14 cellular contexts compared by ENCODE assay signal in the genomic region with DNA sequence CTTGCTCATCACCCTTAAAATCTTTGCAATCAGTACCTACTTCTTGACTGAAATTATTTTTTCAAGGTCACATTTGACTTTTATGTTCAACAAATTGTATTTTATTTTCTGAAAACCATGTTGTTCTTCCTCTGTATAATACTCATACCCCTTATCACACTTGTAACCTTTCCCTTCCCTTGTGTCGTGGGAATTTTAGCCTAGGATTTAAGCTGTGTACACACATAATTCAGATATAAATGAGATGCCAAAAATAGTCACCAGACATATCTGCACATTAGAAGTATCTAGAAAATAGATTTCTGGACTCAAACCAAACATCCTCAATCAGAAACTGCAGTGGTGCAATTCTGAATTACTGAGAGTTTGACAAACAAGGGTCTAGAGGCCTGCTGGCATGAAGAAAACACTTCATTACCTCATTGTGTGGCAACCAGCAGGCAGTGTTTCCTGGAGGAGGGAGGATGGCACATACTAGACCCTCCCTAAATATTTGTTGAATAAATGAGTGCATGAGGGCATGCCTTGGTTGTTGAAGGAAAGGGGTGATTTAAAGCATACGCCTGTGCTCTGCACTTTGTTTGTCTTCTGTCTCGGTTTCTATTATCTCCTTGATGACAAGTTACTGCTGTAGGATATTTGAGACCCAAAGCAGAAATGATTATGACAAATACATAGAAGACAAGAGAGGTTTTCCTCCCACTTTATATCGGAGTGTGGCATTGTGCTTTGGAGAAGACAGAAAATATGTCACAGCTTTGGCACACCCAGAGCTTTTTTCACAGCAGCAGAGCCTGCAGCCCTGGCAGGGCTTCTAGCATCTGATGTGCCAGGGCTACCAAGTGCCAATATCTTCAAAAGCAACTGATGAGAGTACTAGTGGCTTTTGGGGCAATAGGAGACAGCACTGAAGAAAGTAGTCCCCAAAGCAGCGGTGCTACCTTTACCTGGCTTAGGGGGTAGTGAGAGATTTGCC.
DNase-seq lines count a peak whose midpoint lies in the region; ATAC-seq, FAIRE-seq and TF ChIP-seq lines count a peak whose summit lies in the region.
"Had no signal": no experiment of that assay in that cellular context is flagged by ENCODE, and none has a peak within 500 bp of the region (broad histone marks: within the 10 kb centered on the region; RNA-seq: fewer than 3 reads in every experiment).

No MANE protein-coding gene starts in this region.

- H3K4me1 Mint-ChIP-seq in chondrocyte (ENCODE audit: low read depth): peaks cover 47% of the 10 kb centered on the region

- no peak overlapping the region for H3K14ac ChIP-seq in mesenchymal stem cell (ENCODE audit: low read length in 2 of 2)

- H2BK120ac ChIP-seq in mesenchymal stem cell (ENCODE audit: low read depth, low read length): no peak overlapping the region

- no peak overlapping the region for H2AK5ac ChIP-seq in mesenchymal stem cell (ENCODE audit: low read length, severe bottlenecking)

- no peaks in the 10 kb centered on the region for H3K79me1 ChIP-seq in mesenchymal stem cell (replicated peaks; ENCODE audit: low read length, poor library complexity, severe bottlenecking)

- no peaks in the 10 kb centered on the region for H3K4me1 ChIP-seq in liver (ENCODE audit: control insufficient read depth in 4 of 4, insufficient read depth in 4 of 4, low read length in 3 of 4)
- H3K4me1 ChIP-seq in HepG2 (ENCODE audit: insufficient read depth, low read length): no peaks in the 10 kb centered on the region
- H3K4me1 ChIP-seq in mesenchymal stem cell (ENCODE audit: control insufficient read depth, insufficient read depth, low read depth, low read length): peaks cover 2% of the 10 kb centered on the region
- H3K4me1 ChIP-seq in effector memory CD4-positive, alpha-beta T cell (ENCODE audit: control insufficient read depth, insufficient read depth, low read length, poor library complexity, severe bottlenecking): no peaks in the 10 kb centered on the region
- H3K4me1 ChIP-seq: parathyroid adenoma had no signal

- peak overlapping the region; percentile 9 for H3K27ac Mint-ChIP-seq in chondrocyte (ENCODE audit: unreplicated experiment)
- H3K27ac Mint-ChIP-seq: activated naive CD4-positive, alpha-beta T cell treated with anti-CD3 and anti-CD28 coated beads for 36 hours had no signal

- no TSS peak for BruUV-seq in HepG2 (replicated peaks; lab: Mats Ljungman, UMichigan)

- H3K4me2 ChIP-seq in HepG2 (ENCODE audit: low read depth, low read length) (no peak overlapping the region), mesenchymal stem cell (ENCODE audit: low read length, poor library complexity, severe bottlenecking) (no peak overlapping the region)

- in situ Hi-C loops in HepG2 (cut with HindIII; ENCODE audit: extremely low pct_ligation_motif_present, low pct_unique_long_range_greater_than_20kb): no loop called here

- no peak overlapping the region for H3K4me3 ChIP-seq in liver (ENCODE audit: low read depth in 1 of 3, low read length in 3 of 3)
- H3K4me3 ChIP-seq in HepG2 (replicated peaks in 1 of 3; ENCODE audit: insufficient read depth in 1 of 3, low read depth in 2 of 3, low read length in 3 of 3): no peak overlapping the region
- H3K4me3 ChIP-seq in mesenchymal stem cell (ENCODE audit: insufficient read depth in 1 of 2, low read depth in 1 of 2, low read length in 2 of 2): no peak overlapping the region
- no peak overlapping the region for H3K4me3 ChIP-seq in effector memory CD4-positive, alpha-beta T cell (ENCODE audit: insufficient read depth, low read depth, low read length, poor library complexity, severe bottlenecking)

- no peak overlapping the region for H3K18ac ChIP-seq in mesenchymal stem cell (ENCODE audit: low read depth in 1 of 2, low read length in 2 of 2)

- no peak for FAIRE-seq in HepG2 (lab: Jason Lieb, UNC)
- FAIRE-seq: TTC549 had no signal

- no peaks in the 10 kb centered on the region for H3K36me3 Mint-ChIP-seq in chondrocyte (ENCODE audit: low read depth)

- H4K20me1 ChIP-seq in HepG2 (ENCODE audit: insufficient read depth, low read length): no peaks in the 10 kb centered on the region

- TF ChIP-seq POLR2A in HepG2 (IDR thresholded peaks at IDR 0.05; ENCODE audit: insufficient read depth in 1 of 2, low read depth in 2 of 2, low read length in 2 of 2): no peak

- CTCF ChIA-PET in HepG2 (lab: Yijun Ruan, JAX; ENCODE audit: low intra/inter-chr PET ratio, low total read pairs): no interaction called here

- ATAC-seq in HepG2 (no peak), GM18907 (IDR thresholded peaks at IDR 0.05; ENCODE audit: unreplicated experiment) (no peak)

- no peak overlapping the region for H3K4me3 Mint-ChIP-seq in chondrocyte (ENCODE audit: unreplicated experiment)
- H3K4me3 Mint-ChIP-seq: activated naive CD4-positive, alpha-beta T cell treated with anti-CD3 and anti-CD28 coated beads for 36 hours had no signal

- no peak overlapping the region for H3K9ac ChIP-seq in liver (ENCODE audit: low read depth in 1 of 2, low read length in 2 of 2)
- no peak overlapping the region for H3K9ac ChIP-seq in HepG2 (ENCODE audit: insufficient read depth, low read depth, low read length)
- H3K9ac ChIP-seq in mesenchymal stem cell (ENCODE audit: low read length): no peak overlapping the region
- H3K9ac ChIP-seq: parathyroid adenoma had no signal

- H4K8ac ChIP-seq in mesenchymal stem cell (ENCODE audit: low read length): no peak overlapping the region

- H3K27me3 Mint-ChIP-seq in chondrocyte (ENCODE audit: low read depth): no peaks in the 10 kb centered on the region

- H3K23ac ChIP-seq in mesenchymal stem cell (ENCODE audit: low read length in 2 of 2): no peak overlapping the region

- intact Hi-C loops in HepG2 (cut with micrococcal nuclease; ENCODE audit: unreplicated experiment): no loop called here

- DNase-seq in HepG2 (ENCODE audit: low spot score) (no peak), chondrocyte (ENCODE audit: low spot score) (no peak), mesenchymal stem cell (peak; percentile 4), GDM1 (lab: John Stamatoyannopoulos, UW) (no peak)
- DNase-seq in effector memory CD4-positive, alpha-beta T cell: no peak
- DNase-seq in activated CD4-positive, alpha-beta T cell treated with anti-CD3 and anti-CD28 coated beads for 4 hours: no peak
- DNase-seq: activated naive CD4-positive, alpha-beta T cell treated with anti-CD3 and anti-CD28 coated beads for 36 hours; MM.1S; NCI-H526 treated with DMSO at 0.1 percent for 48 hours; SIG-M5 had no signal

- no peak overlapping the region for H3K4ac ChIP-seq in mesenchymal stem cell (ENCODE audit: low read depth in 1 of 2, low read length in 2 of 2)

- no peaks in the 10 kb centered on the region for H3K9me3 ChIP-seq in liver (ENCODE audit: control insufficient read depth in 4 of 4, low read length in 3 of 4)
- H3K9me3 ChIP-seq in HepG2 (ENCODE audit: low read length): no peaks in the 10 kb centered on the region
- no peaks in the 10 kb centered on the region for H3K9me3 ChIP-seq in mesenchymal stem cell (ENCODE audit: control insufficient read depth, low read length)
- no peaks in the 10 kb centered on the region for H3K9me3 ChIP-seq in effector memory CD4-positive, alpha-beta T cell (ENCODE audit: control insufficient read depth, low read length)

- H3K79me2 ChIP-seq in HepG2 (ENCODE audit: insufficient read depth, low read length): no peaks in the 10 kb centered on the region
- H3K79me2 ChIP-seq: parathyroid adenoma had no signal

- H2BK5ac ChIP-seq in mesenchymal stem cell (ENCODE audit: low read depth, low read length, poor library complexity, severe bottlenecking): no peak overlapping the region

- TF ChIP-seq EP300 in HepG2 (IDR thresholded peaks at IDR 0.05; ENCODE audit: low read depth in 2 of 2, low read length in 2 of 2): no peak
- no peak for TF ChIP-seq EP300 in HepG2 (CRISPR knock-in tag; IDR thresholded peaks at IDR 0.05; ENCODE audit: borderline replicate concordance)

- no peak for TF ChIP-seq RAD21 in liver (IDR thresholded peaks at IDR 0.05)
- no peak for TF ChIP-seq RAD21 in HepG2 (CRISPR knock-in tag; IDR thresholded peaks at IDR 0.05)

- POLR2A ChIA-PET in HepG2 (lab: Yijun Ruan, JAX): no interaction called here

- H3K36me3 ChIP-seq in liver (ENCODE audit: control insufficient read depth in 4 of 4, insufficient read depth in 3 of 4, low read depth in 1 of 4, low read length in 3 of 4) (no peaks in the 10 kb centered on the region), HepG2 (replicated peaks in 1 of 2; ENCODE audit: control insufficient read depth in 1 of 2, insufficient read depth in 2 of 2, low read length in 2 of 2) (no peaks in the 10 kb centered on the region), mesenchymal stem cell (ENCODE audit: control insufficient read depth in 1 of 2, insufficient read depth in 2 of 2, low read depth in 1 of 2, low read length in 2 of 2) (no peaks in the 10 kb centered on the region)
- no peaks in the 10 kb centered on the region for H3K36me3 ChIP-seq in effector memory CD4-positive, alpha-beta T cell (ENCODE audit: control insufficient read depth, insufficient read depth, low read length)

- H3K9me3 Mint-ChIP-seq in chondrocyte (ENCODE audit: low read depth): no peaks in the 10 kb centered on the region
- H3K9me3 Mint-ChIP-seq: activated naive CD4-positive, alpha-beta T cell treated with anti-CD3 and anti-CD28 coated beads for 36 hours had no signal

- no peak overlapping the region for H2BK15ac ChIP-seq in mesenchymal stem cell (ENCODE audit: low read depth, poor library complexity, severe bottlenecking)

- 58% methylated on average over 5 of the region's 5 CpGs for WGBS in liver
- WGBS in HepG2 (ENCODE audit: low lambda C conversion rate): 13% methylated on average over 5 of the region's 5 CpGs
- WGBS in mesenchymal stem cell: 89% methylated on average over 4 of the region's 5 CpGs

- H3K27me3 ChIP-seq in liver (ENCODE audit: control insufficient read depth in 4 of 4, insufficient read depth in 4 of 4, low read length in 3 of 4): peaks cover 0 to 2% (median 0%) of the 10 kb centered on the region in 4 donors
- H3K27me3 ChIP-seq in HepG2 (ENCODE audit: control insufficient read depth in 1 of 2, insufficient read depth in 2 of 2, low read length in 2 of 2): no peaks in the 10 kb centered on the region
- H3K27me3 ChIP-seq in mesenchymal stem cell (ENCODE audit: control insufficient read depth in 1 of 2, insufficient read depth in 1 of 2, low read length in 2 of 2): no peaks in the 10 kb centered on the region
- no peaks in the 10 kb centered on the region for H3K27me3 ChIP-seq in effector memory CD4-positive, alpha-beta T cell (replicated peaks; ENCODE audit: control insufficient read depth, insufficient read depth, low read length, poor library complexity, severe bottlenecking)

- no peak for TF ChIP-seq CTCF in liver (IDR thresholded peaks at IDR 0.05; ENCODE audit: low read depth, low read length, missing input control)
- no peak for TF ChIP-seq CTCF in HepG2 (CRISPR knock-in tag; IDR thresholded peaks at IDR 0.05)
- no peak for TF ChIP-seq CTCF in chondrocyte (IDR thresholded peaks at IDR 0.05)

- no peak overlapping the region for H4K91ac ChIP-seq in mesenchymal stem cell (ENCODE audit: low read length)

- H2AFZ ChIP-seq in HepG2 (ENCODE audit: low read length) (no peak overlapping the region), mesenchymal stem cell (ENCODE audit: low read depth, low read length) (no peak overlapping the region)
- H2AFZ ChIP-seq: parathyroid adenoma had no signal

- H3K27ac ChIP-seq in liver (ENCODE audit: low read depth in 1 of 2, low read length in 2 of 2) (no peak overlapping the region), HepG2 (ENCODE audit: extremely low read length, insufficient read depth, low read length) (no peak overlapping the region), mesenchymal stem cell (ENCODE audit: low read length, poor library complexity, severe bottlenecking) (no peak overlapping the region)
- H3K27ac ChIP-seq in effector memory CD4-positive, alpha-beta T cell (ENCODE audit: insufficient read depth, low read length, poor library complexity, severe bottlenecking): no peak overlapping the region
- H3K27ac ChIP-seq: parathyroid adenoma had no signal

- H2BK12ac ChIP-seq in mesenchymal stem cell (ENCODE audit: low read length in 2 of 2): no peak overlapping the region
